ENCODE assay signal across 16 cellular contexts in genomic region chr3:106067711-106068110, GRCh38.
DNase-seq lines count a peak whose midpoint lies in the region; ATAC-seq and TF ChIP-seq lines count a peak whose summit lies in the region.
"Had no signal": no experiment of that assay in that cellular context is flagged by ENCODE, and none has a peak within 500 bp of the region (broad histone marks: within the 10 kb centered on the region; RNA-seq: fewer than 3 reads in every experiment).

No MANE protein-coding gene starts in this region.

- intact Hi-C loops in CD8-positive, alpha-beta T cell (cut with DNase I, micrococcal nuclease): loop anchor here in 1 of 2 experiments (10.0 kb wide), 1 partner anchor 537 kb away; no protein-coding TSS in a partner anchor

- H3K27me3 ChIP-seq in CD8-positive, alpha-beta T cell (ENCODE audit: insufficient read depth, low read length): no peaks in the 10 kb centered on the region
- H3K27me3 ChIP-seq: body of pancreas had no signal

- peaks cover 9% of the 10 kb centered on the region for H3K9me3 Mint-ChIP-seq in CD8-positive, alpha-beta T cell

- no peaks in the 10 kb centered on the region for H3K36me3 ChIP-seq in CD8-positive, alpha-beta T cell (ENCODE audit: insufficient read depth, low read length)
- H3K36me3 ChIP-seq: thoracic aorta had no signal

- H3K27me3 Mint-ChIP-seq in CD8-positive, alpha-beta T cell (ENCODE audit: low read depth): no peaks in the 10 kb centered on the region

- no peak overlapping the region for H3K4me3 Mint-ChIP-seq in CD8-positive, alpha-beta T cell

- H3K27ac ChIP-seq in CD8-positive, alpha-beta T cell (ENCODE audit: low read depth, low read length): no peak overlapping the region
- H3K27ac ChIP-seq: body of pancreas, VCaP had no signal

- TF ChIP-seq CTCF in CD8-positive, alpha-beta T cell (IDR thresholded peaks at IDR 0.05): no peak

- peaks cover 5% of the 10 kb centered on the region for H3K4me1 ChIP-seq in CD8-positive, alpha-beta T cell (ENCODE audit: insufficient read depth, low read length)
- H3K4me1 ChIP-seq: body of pancreas had no signal

- no peak for ATAC-seq in CD8-positive, alpha-beta T cell
- peak; percentile 85 for ATAC-seq in GM19351 (IDR thresholded peaks at IDR 0.05; ENCODE audit: unreplicated experiment)
- peak; percentile 75 for ATAC-seq in HG02852 (IDR thresholded peaks at IDR 0.05; ENCODE audit: unreplicated experiment)
- ATAC-seq in esophagus mucosa: no peak
- ATAC-seq: body of pancreas, mucosa of descending colon had no signal

- H3K9me3 ChIP-seq in CD8-positive, alpha-beta T cell (ENCODE audit: low read length): no peaks in the 10 kb centered on the region
- H3K9me3 ChIP-seq: body of pancreas, mucosa of descending colon, thoracic aorta had no signal

- peak overlapping the region; percentile 76 for H3K27ac Mint-ChIP-seq in CD8-positive, alpha-beta T cell

- CTCF ChIA-PET in CD8-positive, alpha-beta T cell (lab: Charles Lee): no interaction called here

- H3K4me1 Mint-ChIP-seq in CD8-positive, alpha-beta T cell (ENCODE audit: low read depth): peaks cover 9% of the 10 kb centered on the region

- DNase-seq in CD8-positive, alpha-beta T cell: no peak
- DNase-seq in NAMALWA (ENCODE audit: low spot score) (peak; percentile 2), DMS79 (lab: John Stamatoyannopoulos, UW) (no peak), HUDEP-2 (lab: John Stamatoyannopoulos, UW; ENCODE audit: unreplicated experiment in 76 of 76) (no peak), NCI-H2227 treated with DMSO at 0.1 percent for 48 hours (lab: John Stamatoyannopoulos, UW) (no peak)
- DNase-seq: ACHN; activated T-cell treated with anti-CD3 and anti-CD28 coated beads, Interleukin-2, amount 50 U/mL, for 1 hour; body of pancreas; DMS153; mucosa of descending colon; retina had no signal

- H3K36me3 Mint-ChIP-seq in CD8-positive, alpha-beta T cell: no peaks in the 10 kb centered on the region

- POLR2A ChIA-PET in CD8-positive, alpha-beta T cell (lab: Charles Lee): no interaction called here

- H3K4me3 ChIP-seq in CD8-positive, alpha-beta T cell (ENCODE audit: low read depth, low read length): no peak overlapping the region
- H3K4me3 ChIP-seq: body of pancreas, mucosa of descending colon, thoracic aorta had no signal

Comparison
In these comparisons a context has a peak if more than half of its experiments do, and no peak if none do; other contexts are left out.
1. ATAC-seq: peak in GM19351 (single experiment) and HG02852 (single experiment); none in CD8-positive, alpha-beta T cell (single experiment) and esophagus mucosa (single experiment).